ENCODE assay signal across 9 cellular contexts in genomic region chr2:229856416-229856815, GRCh38.
DNase-seq lines count a peak whose midpoint lies in the region; ATAC-seq and TF ChIP-seq lines count a peak whose summit lies in the region.
"Had no signal": no experiment of that assay in that cellular context is flagged by ENCODE, and none has a peak within 500 bp of the region (broad histone marks: within the 10 kb centered on the region; RNA-seq: fewer than 3 reads in every experiment).

No MANE protein-coding gene starts in this region.

- H3K4me3 ChIP-seq in left lung (no peak overlapping the region), ascending aorta (no peak overlapping the region)

- H3K9me3 ChIP-seq in left lung (no peaks in the 10 kb centered on the region), ascending aorta (no peaks in the 10 kb centered on the region)

- intact Hi-C loops in left lung (cut with DNase I): no loop called here
- intact Hi-C loops in ascending aorta (cut with DNase I): no loop called here

- H3K27me3 ChIP-seq in left lung (no peaks in the 10 kb centered on the region), ascending aorta (no peaks in the 10 kb centered on the region)

- peak; percentile 72 for ATAC-seq in GM18873 (IDR thresholded peaks at IDR 0.05; ENCODE audit: low FRiP score, unreplicated experiment)
- ATAC-seq in GM21723 (IDR thresholded peaks at IDR 0.05; ENCODE audit: unreplicated experiment): peak; percentile 92
- ATAC-seq in HG03469 (IDR thresholded peaks at IDR 0.05; ENCODE audit: unreplicated experiment): peak; percentile 92
- ATAC-seq in left lung: peak; percentile 36

- DNase-seq in left lung (no peak), GM03348 (ENCODE audit: low spot score) (no peak), D341Med (ENCODE audit: low spot score) (no peak), NCI-H146 treated with DMSO at 0.1 percent for 48 hours (lab: John Stamatoyannopoulos, UW; ENCODE audit: unreplicated experiment) (no peak), ascending aorta (ENCODE audit: low spot score in 2 of 2) (no peak)
- DNase-seq: NCI-H1105 treated with DMSO at 0.1 percent for 48 hours had no signal

- TF ChIP-seq CTCF in left lung (IDR thresholded peaks at IDR 0.05): no peak
- TF ChIP-seq CTCF in ascending aorta (IDR thresholded peaks at IDR 0.05): no peak

- no peak overlapping the region for H3K27ac ChIP-seq in left lung
- H3K27ac ChIP-seq in ascending aorta: no peak overlapping the region

- H3K4me1 ChIP-seq in left lung (peaks cover 0 to 16% of the 10 kb centered on the region in 2 donors), ascending aorta (peaks cover 0 to 3% of the 10 kb centered on the region in 2 donors)

- H3K36me3 ChIP-seq in left lung (peaks cover 0 to 46% of the 10 kb centered on the region in 2 donors), ascending aorta (peaks cover 13 to 22% of the 10 kb centered on the region in 2 donors)

Comparison
In these comparisons a context has a peak if more than half of its experiments do, and no peak if none do; other contexts are left out.
1. ATAC-seq: peak in every context shown above with its lines; median percentile 92 in GM21723; 92 in HG03469; 72 in GM18873; 36 in left lung.